In genomic region chr7:33432825-33433224, GRCh38 we compare ENCODE assay signal across 21 cellular contexts.
DNase-seq lines count a peak whose midpoint lies in the region; ATAC-seq, FAIRE-seq and TF ChIP-seq lines count a peak whose summit lies in the region.
"Had no signal": no experiment of that assay in that cellular context is flagged by ENCODE, and none has a peak within 500 bp of the region (broad histone marks: within the 10 kb centered on the region; RNA-seq: fewer than 3 reads in every experiment).

No MANE protein-coding gene starts in this region.

- no peaks in the 10 kb centered on the region for H3K4me1 Mint-ChIP-seq in CD14-positive monocyte
- H3K4me1 Mint-ChIP-seq in effector memory CD8-positive, alpha-beta T cell (ENCODE audit: low read depth in 2 of 2), result no peaks in the 10 kb centered on the region

- peak; percentile 27 for TF ChIP-seq EP300 in neural cell (conservative IDR thresholded peaks at IDR 0.05; ENCODE audit: poor library complexity, severe bottlenecking)

- CTCF ChIA-PET in HEK293T (lab: Yijun Ruan, JAX), result interaction anchor here (0.7 kb wide), 1 partner anchor 590 kb away, joined by 3 read pairs; no protein-coding TSS in a partner anchor

- FAIRE-seq in HTR-8/SVneo (lab: Jason Lieb, UNC), result no peak
- FAIRE-seq: D721Med had no signal

- H3K9me2 ChIP-seq in neural cell (ENCODE audit: insufficient read depth, low read length), result no peaks in the 10 kb centered on the region

- intact Hi-C loops in CD14-positive monocyte (cut with micrococcal nuclease), result no loop called here

- H3K9me3 ChIP-seq in neural cell (ENCODE audit: low read length), result no peaks in the 10 kb centered on the region

- DNase-seq in HEK293T (ENCODE audit: extremely low spot score) (no peak), NCI-H69 (lab: John Stamatoyannopoulos, UW) (peak; percentile 68), astrocyte of the spinal cord (ENCODE audit: low read depth, low spot score) (peak; percentile 6), CD14-positive monocyte (ENCODE audit: low spot score) (no peak), HTR-8/SVneo (ENCODE audit: insufficient read length, low spot score) (no peak)
- DNase-seq in effector memory CD8-positive, alpha-beta T cell, result no peak
- DNase-seq: ACHN, C1 segment of cervical spinal cord, DMS79, Karpas-422, MM.1S, NCI-H1092, NCI-H1694, NCI-H510A, NCI-H82, OCI-M1 had no signal

- TF ChIP-seq CTCF in astrocyte of the spinal cord (IDR thresholded peaks at IDR 0.05; ENCODE audit: low read depth, low read length), result no peak
- TF ChIP-seq CTCF in neural cell (IDR thresholded peaks at IDR 0.05; ENCODE audit: poor library complexity, severe bottlenecking), result no peak
- TF ChIP-seq CTCF in CD14-positive monocyte (IDR thresholded peaks at IDR 0.05), result no peak

- no peak overlapping the region for H2AFZ ChIP-seq in neural cell (ENCODE audit: low read depth, low read length)

- no peak for ATAC-seq in effector memory CD8-positive, alpha-beta T cell (replicated peaks)

- H3K4me2 ChIP-seq in neural cell (ENCODE audit: low read length), result no peak overlapping the region

- in situ Hi-C loops in astrocyte of the spinal cord (cut with HindIII; ENCODE audit: low sequenced_read_pairs), result no loop called here

- TF ChIP-seq RAD21 in neural cell (conservative IDR thresholded peaks at IDR 0.05), result no peak

- no peaks in the 10 kb centered on the region for H4K20me1 ChIP-seq in neural cell (ENCODE audit: insufficient read depth)

- no peaks in the 10 kb centered on the region for H3K36me3 ChIP-seq in neural cell (ENCODE audit: insufficient read depth, low read length)

- no peak overlapping the region for H3K27ac Mint-ChIP-seq in CD14-positive monocyte
- H3K27ac Mint-ChIP-seq in effector memory CD8-positive, alpha-beta T cell, result no peak overlapping the region
- H3K27ac Mint-ChIP-seq: IgD-negative memory B cell had no signal

- no peaks in the 10 kb centered on the region for H3K79me2 ChIP-seq in neural cell (replicated peaks; ENCODE audit: insufficient read depth, low read length)

- no peak overlapping the region for H3K9ac ChIP-seq in neural cell (ENCODE audit: low read length)

- H3K27ac ChIP-seq in neural cell (ENCODE audit: low read length), result peak overlapping the region; percentile 70
- H3K27ac ChIP-seq: HL-60, RWPE1 had no signal

- no peak overlapping the region for H3K4me3 Mint-ChIP-seq in CD14-positive monocyte
- H3K4me3 Mint-ChIP-seq in effector memory CD8-positive, alpha-beta T cell, result no peak overlapping the region
- H3K4me3 Mint-ChIP-seq: IgD-negative memory B cell had no signal

- H3K36me3 Mint-ChIP-seq in CD14-positive monocyte, result no peaks in the 10 kb centered on the region
- no peaks in the 10 kb centered on the region for H3K36me3 Mint-ChIP-seq in effector memory CD8-positive, alpha-beta T cell (ENCODE audit: insufficient read depth)

- no peaks in the 10 kb centered on the region for H3K27me3 Mint-ChIP-seq in CD14-positive monocyte (ENCODE audit: low read depth in 3 of 3)
- no peaks in the 10 kb centered on the region for H3K27me3 Mint-ChIP-seq in effector memory CD8-positive, alpha-beta T cell
- H3K27me3 Mint-ChIP-seq: IgD-negative memory B cell had no signal

- H3K9me3 Mint-ChIP-seq in CD14-positive monocyte, result peaks cover 0 to 1% (median 0%) of the 10 kb centered on the region in 7 donors
- H3K9me3 Mint-ChIP-seq in effector memory CD8-positive, alpha-beta T cell, result no peaks in the 10 kb centered on the region
- H3K9me3 Mint-ChIP-seq: IgD-negative memory B cell had no signal

- POLR2A ChIA-PET in HEK293T (lab: Yijun Ruan, JAX), result no interaction called here

- H3K4me3 ChIP-seq in astrocyte of the spinal cord (ENCODE audit: low read depth, low read length) (no peak overlapping the region), neural cell (ENCODE audit: low read length) (peak overlapping the region; percentile 23)

- H3K27me3 ChIP-seq in neural cell (ENCODE audit: insufficient read depth, low read depth, low read length), result no peaks in the 10 kb centered on the region

- no peaks in the 10 kb centered on the region for H3F3A ChIP-seq in neural cell (ENCODE audit: insufficient read depth, low read length, poor library complexity, severe bottlenecking)

TF ChIP-seq in HEK293T, 16 proteins besides CTCF, POLR2A, EP300 and RAD21:
- TF ChIP-seq ELF4 (IDR thresholded peaks at IDR 0.05), result no peak
- no peak for TF ChIP-seq BHLHE40 (IDR thresholded peaks at IDR 0.05; ENCODE audit: borderline replicate concordance)
- no peak for TF ChIP-seq SUZ12 (IDR thresholded peaks at IDR 0.05)
- TF ChIP-seq FOXK2 (IDR thresholded peaks at IDR 0.05), result no peak
- TF ChIP-seq NFRKB (IDR thresholded peaks at IDR 0.05), result no peak
- TF ChIP-seq PKNOX1 (IDR thresholded peaks at IDR 0.05), result peak; percentile 43; the same call in 1 of the 2 replicates

TF ChIP-seq in neural cell, 6 proteins besides CTCF, POLR2A, EP300 and RAD21:
- TF ChIP-seq POLR2AphosphoS5 (IDR thresholded peaks at IDR 0.05), result peak; percentile 60
- no peak for TF ChIP-seq TAF1 (IDR thresholded peaks at IDR 0.05; ENCODE audit: low read depth)

Comparison
In these comparisons a context has a peak if more than half of its experiments do, and no peak if none do; other contexts are left out.
1. DNase-seq: peak in NCI-H69 (single experiment) and astrocyte of the spinal cord (single experiment); none in HEK293T (single experiment), CD14-positive monocyte (single experiment), HTR-8/SVneo (single experiment) and effector memory CD8-positive, alpha-beta T cell (0 of 3).